31 cellular contexts compared by ENCODE assay signal in genomic region chr16:86527366-86527765, GRCh38. TPM values are rescaled to one million over a fixed set of nuclear protein-coding genes. Genes with fewer than 3 reads are reported as not detected.
"Had no signal": no experiment of that assay in that cellular context is flagged by ENCODE, and none has a peak within 500 bp of the region (broad histone marks: within the 10 kb centered on the region; RNA-seq: fewer than 3 reads in every experiment).

No MANE protein-coding gene starts in this region.

- H3K4me1 Mint-ChIP-seq: activated CD4-positive, alpha-beta T cell treated with anti-CD3 and anti-CD28 coated beads, Interleukin-2, amount 10 ng/mL, durations not matched to agents 24 days and 14 days; activated T-helper 17 cell treated with anti-CD3 and anti-CD28 coated beads, Interleukin-2, amount 50 U/mL, for 72 hours had no signal

- H3K4me3 Mint-ChIP-seq: activated CD4-positive, alpha-beta T cell treated with anti-CD3 and anti-CD28 coated beads, Interleukin-2, amount 10 ng/mL, durations not matched to agents 24 days and 14 days; activated CD8-positive, alpha-beta T cell treated with anti-CD3 and anti-CD28 coated beads for 36 hours; activated T-cell treated with anti-CD3 and anti-CD28 coated beads, Interleukin-2, amount 50 U/mL, for 72 hours; activated T-helper 17 cell treated with anti-CD3 and anti-CD28 coated beads, Interleukin-2, amount 50 U/mL, for 72 hours had no signal

- H3K9me3 Mint-ChIP-seq: activated CD4-positive, alpha-beta T cell treated with anti-CD3 and anti-CD28 coated beads, Interleukin-2, amount 10 ng/mL, durations not matched to agents 24 days and 14 days; activated CD8-positive, alpha-beta T cell treated with anti-CD3 and anti-CD28 coated beads for 36 hours; activated naive CD4-positive, alpha-beta T cell treated with anti-CD3 and anti-CD28 coated beads, Interleukin-2, amount 50 U/mL, for 72 hours; activated T-cell treated with anti-CD3 and anti-CD28 coated beads, Interleukin-2, amount 50 U/mL, for 72 hours; activated T-helper 17 cell treated with anti-CD3 and anti-CD28 coated beads, Interleukin-2, amount 50 U/mL, for 72 hours had no signal

- H3K4me3 ChIP-seq: adrenal gland, body of pancreas, breast epithelium, MG63, SJCRH30, SK-N-MC had no signal

- H3K27me3 Mint-ChIP-seq: activated CD4-positive, alpha-beta T cell treated with anti-CD3 and anti-CD28 coated beads, Interleukin-2, amount 10 ng/mL, durations not matched to agents 24 days and 14 days; activated CD8-positive, alpha-beta T cell treated with anti-CD3 and anti-CD28 coated beads for 36 hours; activated T-helper 17 cell treated with anti-CD3 and anti-CD28 coated beads, Interleukin-2, amount 50 U/mL, for 72 hours had no signal

- H3K9me3 ChIP-seq: adrenal gland, body of pancreas, breast epithelium, MG63, SJCRH30 had no signal

- H3K27me3 ChIP-seq: body of pancreas, MG63, SJCRH30 had no signal

- H3K27ac ChIP-seq: adrenal gland, body of pancreas, breast epithelium, SJCRH30, SK-N-MC had no signal

- H3K36me3 ChIP-seq: adrenal gland, breast epithelium, SJCRH30 had no signal

- H3K4me1 ChIP-seq: body of pancreas, breast epithelium had no signal

- H3K27ac Mint-ChIP-seq: activated CD4-positive, alpha-beta T cell treated with anti-CD3 and anti-CD28 coated beads, Interleukin-2, amount 10 ng/mL, durations not matched to agents 24 days and 14 days; activated CD8-positive, alpha-beta T cell treated with anti-CD3 and anti-CD28 coated beads for 36 hours; activated naive CD4-positive, alpha-beta T cell treated with anti-CD3 and anti-CD28 coated beads, Interleukin-2, amount 50 U/mL, for 72 hours; activated T-cell treated with anti-CD3 and anti-CD28 coated beads, Interleukin-2, amount 50 U/mL, for 72 hours; activated T-helper 17 cell treated with anti-CD3 and anti-CD28 coated beads, Interleukin-2, amount 50 U/mL, for 72 hours had no signal

- DNase-seq: activated CD4-positive, alpha-beta T cell treated with anti-CD3 and anti-CD28 coated beads, Interleukin-2, amount 10 ng/mL, durations not matched to agents 24 days and 14 days; activated CD4-positive, alpha-beta T cell treated with anti-CD3 and anti-CD28 coated beads, Interleukin-2, amount 50 U/mL, for 4 hours; activated CD8-positive, alpha-beta T cell treated with anti-CD3 and anti-CD28 coated beads for 36 hours; activated effector memory CD4-positive, alpha-beta T cell treated with anti-CD3 and anti-CD28 coated beads, Interleukin-2, amount 50 U/mL, for 16 hours; activated naive CD4-positive, alpha-beta T cell; activated T-cell treated with anti-CD3 and anti-CD28 coated beads, Interleukin-2, amount 50 U/mL, for 1 hour; activated T-cell treated with anti-CD3 and anti-CD28 coated beads, Interleukin-2, amount 50 U/mL, for 72 hours; adrenal gland; body of pancreas; Kasumi-1; KG1; NCI-H1048; NCI-H1105 treated with DMSO at 0.1 percent for 48 hours; NCI-H1436; NCI-H1694; NCI-H1930; NCI-H2081 treated with DMSO at 0.1 percent for 48 hours; NCI-H2171; NCI-H510A; NCI-H526; NCI-H774; SHP77; SJCRH30 had no signal

RNA-seq across cellular contexts. Expression of gene FOXF1, which starts 17.0 kb away (rescaled TPM):
- total RNA-seq: activated CD4-positive, alpha-beta T cell treated with anti-CD3 and anti-CD28 coated beads, Interleukin-2, amount 10 ng/mL, durations not matched to agents 24 days and 14 days; activated CD8-positive, alpha-beta memory T cell treated with anti-CD3 and anti-CD28 coated beads for 36 hours; activated CD8-positive, alpha-beta T cell treated with anti-CD3 and anti-CD28 coated beads for 36 hours; activated naive CD4-positive, alpha-beta T cell treated with anti-CD3 and anti-CD28 coated beads, Interleukin-2, amount 50 U/mL, for 72 hours; activated T-cell treated with anti-CD3 and anti-CD28 coated beads, Interleukin-2, amount 50 U/mL, for 72 hours; activated T-helper 17 cell treated with anti-CD3 and anti-CD28 coated beads, Interleukin-2, amount 50 U/mL, for 72 hours; T-helper 1 cell treated with Interleukin-12 subunit alpha and Interleukin-12 subunit beta and Interleukin-4 antibody, amounts not matched to agents 30 ng/mL and 1 ng/mL, for 36 hours; T-helper 2 cell treated with Interferon-gamma antibody and Interleukin-4, amounts not matched to agents 100 ng/mL and 5 ng/mL, for 36 hours had no signal

RNA-seq across cellular contexts. Expression of gene FOXC2, which starts 39.3 kb away (rescaled TPM):
- total RNA-seq: activated CD4-positive, alpha-beta T cell treated with anti-CD3 and anti-CD28 coated beads, Interleukin-2, amount 10 ng/mL, durations not matched to agents 24 days and 14 days; activated CD8-positive, alpha-beta memory T cell treated with anti-CD3 and anti-CD28 coated beads for 36 hours; activated CD8-positive, alpha-beta T cell treated with anti-CD3 and anti-CD28 coated beads for 36 hours; activated naive CD4-positive, alpha-beta T cell treated with anti-CD3 and anti-CD28 coated beads, Interleukin-2, amount 50 U/mL, for 72 hours; activated T-cell treated with anti-CD3 and anti-CD28 coated beads, Interleukin-2, amount 50 U/mL, for 72 hours; activated T-helper 17 cell treated with anti-CD3 and anti-CD28 coated beads, Interleukin-2, amount 50 U/mL, for 72 hours; T-helper 1 cell treated with Interleukin-12 subunit alpha and Interleukin-12 subunit beta and Interleukin-4 antibody, amounts not matched to agents 30 ng/mL and 1 ng/mL, for 36 hours; T-helper 2 cell treated with Interferon-gamma antibody and Interleukin-4, amounts not matched to agents 100 ng/mL and 5 ng/mL, for 36 hours had no signal

RNA-seq across cellular contexts. Expression of gene FOXL1, which starts 51.0 kb away (rescaled TPM):
- total RNA-seq: activated CD8-positive, alpha-beta memory T cell treated with anti-CD3 and anti-CD28 coated beads for 36 hours; activated CD8-positive, alpha-beta T cell treated with anti-CD3 and anti-CD28 coated beads for 36 hours; activated naive CD4-positive, alpha-beta T cell treated with anti-CD3 and anti-CD28 coated beads, Interleukin-2, amount 50 U/mL, for 72 hours; activated T-helper 17 cell treated with anti-CD3 and anti-CD28 coated beads, Interleukin-2, amount 50 U/mL, for 72 hours; T-helper 1 cell treated with Interleukin-12 subunit alpha and Interleukin-12 subunit beta and Interleukin-4 antibody, amounts not matched to agents 30 ng/mL and 1 ng/mL, for 36 hours; T-helper 2 cell treated with Interferon-gamma antibody and Interleukin-4, amounts not matched to agents 100 ng/mL and 5 ng/mL, for 36 hours had no signal
